Comparison of ENCODE assay signal across 18 cellular contexts in the genomic region with DNA sequence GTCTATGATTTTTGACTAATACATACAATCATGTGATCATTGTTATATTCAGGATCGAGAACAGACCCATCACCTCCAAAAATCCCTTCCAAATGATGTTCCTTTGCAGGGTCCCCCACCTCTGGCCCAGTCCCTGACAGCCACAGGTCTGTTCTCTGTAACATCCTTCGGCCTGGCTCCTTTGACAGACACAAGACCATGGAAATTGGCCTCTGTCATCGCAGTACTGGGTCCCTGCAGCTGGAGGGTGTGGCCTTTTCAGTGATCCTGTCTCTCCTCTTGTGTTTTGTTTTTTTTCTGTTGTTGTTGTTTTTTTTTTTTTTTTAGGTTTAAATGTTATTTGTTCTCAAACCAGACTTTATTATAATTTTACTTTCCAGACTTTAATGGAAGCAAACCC. TPM values are rescaled to one million over a fixed set of nuclear protein-coding genes. Genes with fewer than 3 reads are reported as not detected.
DNase-seq lines count a peak whose midpoint lies in the region; ATAC-seq and TF ChIP-seq lines count a peak whose summit lies in the region.
"Had no signal": no experiment of that assay in that cellular context is flagged by ENCODE, and none has a peak within 500 bp of the region (broad histone marks: within the 10 kb centered on the region; RNA-seq: fewer than 3 reads in every experiment).

No MANE protein-coding gene starts in this region.

- H3K9me3 ChIP-seq in cardiac muscle cell (ENCODE audit: low read depth) = no peaks in the 10 kb centered on the region
- no peaks in the 10 kb centered on the region for H3K9me3 ChIP-seq in heart right ventricle
- no peaks in the 10 kb centered on the region for H3K9me3 ChIP-seq in OCI-LY7 (ENCODE audit: low read length)
- H3K9me3 ChIP-seq in suprapubic skin = no peaks in the 10 kb centered on the region
- H3K9me3 ChIP-seq: esophagus muscularis mucosa had no signal

- no peaks in the 10 kb centered on the region for H3K9me3 Mint-ChIP-seq in dendritic cell treated with granulocyte-macrophage colony-stimulating factor and Interleukin-4, amounts not matched to agents 40 ng/mL and 50 ng/mL, for 4 days
- H3K9me3 Mint-ChIP-seq: activated naive CD4-positive, alpha-beta T cell treated with anti-CD3 and anti-CD28 coated beads, Interleukin-2, amount 10 ng/mL, durations not matched to agents 7 days and 5 days had no signal

- DNase-seq in cardiac muscle cell (ENCODE audit: low read depth in 1 of 2, low spot score in 1 of 2) (peak in 1 of 2 donors; percentile 38), heart right ventricle (no peak), OCI-LY7 (ENCODE audit: low spot score) (no peak), suprapubic skin (ENCODE audit: low spot score in 2 of 2) (no peak), DMS79 (lab: John Stamatoyannopoulos, UW) (no peak), GM10248 (ENCODE audit: extremely low spot score) (no peak), posterior vena cava (ENCODE audit: low spot score) (no peak)
- DNase-seq: activated CD4-positive, alpha-beta T cell treated with anti-CD3 and anti-CD28 coated beads for 1 hour; activated naive CD4-positive, alpha-beta T cell treated with anti-CD3 and anti-CD28 coated beads, Interleukin-2, amount 10 ng/mL, durations not matched to agents 7 days and 5 days; GOT3; NCI-H187; NCI-H510A treated with DMSO at 0.1 percent for 48 hours; right cardiac atrium; stimulated activated CD4-positive, alpha-beta T cell treated with anti-CD3 and anti-CD28 coated beads, Interleukin-2, amount 100 ng/mL, for 24 hours had no signal

- H3K36me3 ChIP-seq in cardiac muscle cell (no peaks in the 10 kb centered on the region), heart right ventricle (no peaks in the 10 kb centered on the region), OCI-LY7 (ENCODE audit: insufficient read depth, low read length) (no peaks in the 10 kb centered on the region), suprapubic skin (no peaks in the 10 kb centered on the region)
- H3K36me3 ChIP-seq: esophagus muscularis mucosa had no signal

- peaks cover 47% of the 10 kb centered on the region for H3K4me1 Mint-ChIP-seq in dendritic cell treated with granulocyte-macrophage colony-stimulating factor and Interleukin-4, amounts not matched to agents 40 ng/mL and 50 ng/mL, for 4 days (ENCODE audit: low read depth)

- H3K36me3 Mint-ChIP-seq in dendritic cell treated with granulocyte-macrophage colony-stimulating factor and Interleukin-4, amounts not matched to agents 40 ng/mL and 50 ng/mL, for 4 days (ENCODE audit: low read depth) = no peaks in the 10 kb centered on the region
- H3K36me3 Mint-ChIP-seq: activated naive CD4-positive, alpha-beta T cell treated with anti-CD3 and anti-CD28 coated beads, Interleukin-2, amount 10 ng/mL, durations not matched to agents 7 days and 5 days; brain had no signal

- H3K4me3 Mint-ChIP-seq in dendritic cell treated with granulocyte-macrophage colony-stimulating factor and Interleukin-4, amounts not matched to agents 40 ng/mL and 50 ng/mL, for 4 days = peak overlapping the region; percentile 32
- H3K4me3 Mint-ChIP-seq: brain had no signal

- H3K27me3 Mint-ChIP-seq in dendritic cell treated with granulocyte-macrophage colony-stimulating factor and Interleukin-4, amounts not matched to agents 40 ng/mL and 50 ng/mL, for 4 days = peaks cover 59% of the 10 kb centered on the region

- no peak overlapping the region for H3K4me3 ChIP-seq in cardiac muscle cell
- peak overlapping the region in 2 of 10 donors; percentile 24 to 31 for H3K4me3 ChIP-seq in heart right ventricle
- peak overlapping the region; percentile 3 for H3K4me3 ChIP-seq in OCI-LY7 (ENCODE audit: low read depth, low read length, poor library complexity, severe bottlenecking)
- no peak overlapping the region for H3K4me3 ChIP-seq in suprapubic skin
- H3K4me3 ChIP-seq: esophagus muscularis mucosa had no signal

- no peak for ATAC-seq in heart right ventricle
- ATAC-seq: Panc1 had no signal

- CTCF ChIA-PET in OCI-LY7 (lab: Charles Lee; ENCODE audit: unreplicated experiment) = no interaction called here
- CTCF ChIA-PET in GM10248 (lab: Yijun Ruan, JAX) = interaction anchor here (1.3 kb wide), 1 partner anchor 9 kb away, joined by 4 read pairs; no protein-coding TSS in a partner anchor

- POLR2A ChIA-PET in OCI-LY7 (lab: Charles Lee) = interaction anchor here (0.7 kb wide), 2 partner anchors 74 to 84 kb away, joined by 3 to 4 read pairs; no protein-coding TSS in a partner anchor
- POLR2A ChIA-PET in GM10248 (lab: Yijun Ruan, JAX) = interaction anchor here (0.7 kb wide), 1 partner anchor 10 kb away, joined by 4 read pairs; no protein-coding TSS in a partner anchor

- no peak for TF ChIP-seq CTCF in cardiac muscle cell (IDR thresholded peaks at IDR 0.05; ENCODE audit: low read depth, low read length)
- no peak for TF ChIP-seq CTCF in heart right ventricle (IDR thresholded peaks at IDR 0.05)
- TF ChIP-seq CTCF in OCI-LY7 (conservative IDR thresholded peaks at IDR 0.05; ENCODE audit: low read length) = no peak
- TF ChIP-seq CTCF in suprapubic skin (IDR thresholded peaks at IDR 0.05) = no peak
- TF ChIP-seq CTCF in GM10248 (IDR thresholded peaks at IDR 0.05; ENCODE audit: control extremely low read depth, extremely low read depth, low read depth, missing control alignments) = no peak

- no peaks in the 10 kb centered on the region for H3K27me3 ChIP-seq in cardiac muscle cell
- peaks cover 0 to 3% (median 0%) of the 10 kb centered on the region in 7 donors for H3K27me3 ChIP-seq in heart right ventricle
- H3K27me3 ChIP-seq in suprapubic skin = no peaks in the 10 kb centered on the region

- H3K4me2 ChIP-seq in OCI-LY7 (ENCODE audit: low read length) = peak overlapping the region; percentile 53

- no peak for TF ChIP-seq POLR2A in suprapubic skin (IDR thresholded peaks at IDR 0.05)

- H3K4me1 ChIP-seq in cardiac muscle cell (ENCODE audit: low read depth) (peaks cover 34% of the 10 kb centered on the region), heart right ventricle (peaks cover 0 to 35% (median 15%) of the 10 kb centered on the region in 9 donors), OCI-LY7 (ENCODE audit: insufficient read depth, low read length, poor library complexity, severe bottlenecking) (peaks cover 14% of the 10 kb centered on the region), suprapubic skin (peaks cover 38% of the 10 kb centered on the region)

- H3K27ac Mint-ChIP-seq in dendritic cell treated with granulocyte-macrophage colony-stimulating factor and Interleukin-4, amounts not matched to agents 40 ng/mL and 50 ng/mL, for 4 days = peak overlapping the region; percentile 66
- H3K27ac Mint-ChIP-seq: activated naive CD4-positive, alpha-beta T cell treated with anti-CD3 and anti-CD28 coated beads, Interleukin-2, amount 10 ng/mL, durations not matched to agents 7 days and 5 days had no signal

- H3K27ac ChIP-seq in cardiac muscle cell = peak overlapping the region; percentile 68
- no peak overlapping the region for H3K27ac ChIP-seq in heart right ventricle
- no peak overlapping the region for H3K27ac ChIP-seq in OCI-LY7 (ENCODE audit: low read depth, low read length, poor library complexity, severe bottlenecking)
- no peak overlapping the region for H3K27ac ChIP-seq in suprapubic skin
- H3K27ac ChIP-seq: esophagus muscularis mucosa had no signal

- no peak for TF ChIP-seq EP300 in suprapubic skin (IDR thresholded peaks at IDR 0.05)

- no peaks in the 10 kb centered on the region for H3K79me2 ChIP-seq in OCI-LY7 (ENCODE audit: insufficient read depth, low read depth, low read length)

- peak overlapping the region; percentile 50; the same call in 1 of the 2 replicates for H2AFZ ChIP-seq in OCI-LY7 (ENCODE audit: low read length)

- intact Hi-C loops in heart right ventricle (cut with DNase I) (no loop called here), OCI-LY7 (cut with micrococcal nuclease; ENCODE audit: unreplicated experiment) (no loop called here), posterior vena cava (cut with DNase I) (no loop called here)
- intact Hi-C loops in dendritic cell treated with granulocyte-macrophage colony-stimulating factor and Interleukin-4, amounts not matched to agents 40 ng/mL and 50 ng/mL, for 4 days (cut with micrococcal nuclease) = no loop called here

- no TSS peak for BruUV-seq in OCI-LY7 (replicated peaks; lab: Mats Ljungman, UMichigan)

- no peaks in the 10 kb centered on the region for H4K20me1 ChIP-seq in OCI-LY7 (ENCODE audit: insufficient read depth, low read length)

- WGBS in heart right ventricle, 2 donors = 47 to 51% methylated on average over 3 of the region's 3 CpGs
- 54% methylated on average over 3 of the region's 3 CpGs for WGBS in suprapubic skin

- H3K9me2 ChIP-seq in OCI-LY7 (ENCODE audit: insufficient read depth, low read length) = no peaks in the 10 kb centered on the region

RNA-seq across cellular contexts. Expression of gene ANKRD33B, which starts 27.4 kb away (rescaled TPM):
- total RNA-seq in cardiac muscle cell = 6.4 and 14.8 TPM in 2 replicates
- polyA plus RNA-seq in cardiac muscle cell = 5.7 and 11.8 TPM in 2 replicates
- 10 to 100 TPM in 6 of 10 donors, 1 to 10 TPM in 4; 1.9 to 33.0 (median 19.8) TPM for total RNA-seq in heart right ventricle
- 1 to 10 TPM in 1 of 2 donors, under 1 TPM in 1; 0.46 to 1.2 TPM for polyA plus RNA-seq in heart right ventricle
- 5.6 TPM in 2 replicates for total RNA-seq in OCI-LY7 (2014; rRNA removed; shearing (Covaris generic))
- total RNA-seq in OCI-LY7 (2022) = 10.1 and 11.4 TPM in 2 replicates
- 10 to 100 TPM; 16.7 to 27.0 (median 24.8) TPM for total RNA-seq in suprapubic skin
- total RNA-seq in posterior vena cava = 1 to 10 TPM; 3.3 to 3.9 TPM
